In genomic region chr3:106343841-106344240, GRCh38 we compare ENCODE assay signal across 20 cellular contexts.
"Had no signal": no experiment of that assay in that cellular context is flagged by ENCODE, and none has a peak within 500 bp of the region (broad histone marks: within the 10 kb centered on the region; RNA-seq: fewer than 3 reads in every experiment).

No MANE protein-coding gene starts in this region.

- H3K27ac ChIP-seq: brain microvascular endothelial cell, cardiac muscle cell, WERI-Rb-1 had no signal

- H3K36me3 Mint-ChIP-seq: activated naive CD4-positive, alpha-beta T cell treated with anti-CD3 and anti-CD28 coated beads, Interleukin-2, amount 50 U/mL, for 24 hours; T-cell had no signal

- H3K4me3 Mint-ChIP-seq: activated CD4-positive, alpha-beta T cell treated with anti-CD3 and anti-CD28 coated beads for 36 hours; activated CD8-positive, alpha-beta T cell treated with anti-CD3 and anti-CD28 coated beads, Interleukin-2, amount 10 ng/mL, durations not matched to agents 7 days and 5 days; activated naive CD4-positive, alpha-beta T cell treated with anti-CD3 and anti-CD28 coated beads, Interleukin-2, amount 50 U/mL, for 24 hours; T-cell had no signal

- H3K36me3 ChIP-seq: brain microvascular endothelial cell, cardiac muscle cell, WERI-Rb-1 had no signal

- ATAC-seq: activated CD4-positive, alpha-beta T cell treated with anti-CD3 and anti-CD28 coated beads for 36 hours; activated CD8-positive, alpha-beta T cell treated with anti-CD3 and anti-CD28 coated beads, Interleukin-2, amount 10 ng/mL, durations not matched to agents 7 days and 5 days; PC-3; T-cell had no signal

- H3K4me3 ChIP-seq: cardiac muscle cell had no signal

- H3K27me3 ChIP-seq: brain microvascular endothelial cell, cardiac muscle cell had no signal

- DNase-seq: activated CD4-positive, alpha-beta T cell treated with anti-CD3 and anti-CD28 coated beads for 36 hours; activated CD4-positive, alpha-beta T cell treated with anti-CD3 and anti-CD28 coated beads, Interleukin-2, amount 50 U/mL, for 4 hours; activated CD8-positive, alpha-beta memory T cell treated with anti-CD3 and anti-CD28 coated beads, Interleukin-2, amount 50 U/mL, for 48 hours; activated CD8-positive, alpha-beta T cell treated with anti-CD3 and anti-CD28 coated beads, Interleukin-2, amount 10 ng/mL, durations not matched to agents 7 days and 5 days; activated T-cell treated with anti-CD3 and anti-CD28 coated beads, Interleukin-2, amount 50 U/mL, for 1 hour; amygdala; brain microvascular endothelial cell; MM.1S; NCI-H1105 treated with DMSO at 0.1 percent for 48 hours; NCI-H1436 treated with DMSO at 0.1 percent for 48 hours; NCI-H187; NCI-H2081; NCI-H446; NCI-H524; PC-3; SIG-M5; T-cell; WERI-Rb-1 had no signal

- H3K27ac Mint-ChIP-seq: activated CD4-positive, alpha-beta T cell treated with anti-CD3 and anti-CD28 coated beads for 36 hours; activated CD8-positive, alpha-beta T cell treated with anti-CD3 and anti-CD28 coated beads, Interleukin-2, amount 10 ng/mL, durations not matched to agents 7 days and 5 days; activated naive CD4-positive, alpha-beta T cell treated with anti-CD3 and anti-CD28 coated beads, Interleukin-2, amount 50 U/mL, for 24 hours; T-cell had no signal

- H3K27me3 Mint-ChIP-seq: activated CD4-positive, alpha-beta T cell treated with anti-CD3 and anti-CD28 coated beads for 36 hours; activated naive CD4-positive, alpha-beta T cell treated with anti-CD3 and anti-CD28 coated beads, Interleukin-2, amount 50 U/mL, for 24 hours; T-cell had no signal

- H3K9me3 Mint-ChIP-seq: activated naive CD4-positive, alpha-beta T cell treated with anti-CD3 and anti-CD28 coated beads, Interleukin-2, amount 50 U/mL, for 24 hours; T-cell had no signal
